Comparison of ENCODE assay signal across 25 cellular contexts in genomic region chr11:109677240-109677639, GRCh38.
"Had no signal": no experiment of that assay in that cellular context is flagged by ENCODE, and none has a peak within 500 bp of the region (broad histone marks: within the 10 kb centered on the region; RNA-seq: fewer than 3 reads in every experiment).

No MANE protein-coding gene starts in this region.

- H3K27me3 ChIP-seq: colonic mucosa, dorsolateral prefrontal cortex, esophagus muscularis mucosa, foreskin keratinocyte, gastrocnemius medialis, gastroesophageal sphincter, heart left ventricle, heart right ventricle had no signal

- ATAC-seq: effector memory CD8-positive, alpha-beta T cell; esophagus mucosa; foreskin keratinocyte; gastrocnemius medialis; gastroesophageal sphincter; heart left ventricle; heart right ventricle had no signal

- DNase-seq: colonic mucosa; cortex of kidney; dermis blood vessel endothelial cell; dorsolateral prefrontal cortex; effector CD4-positive, alpha-beta T cell; effector CD8-positive, alpha-beta T cell; effector memory CD4-positive, alpha-beta T cell; effector memory CD8-positive, alpha-beta T cell; endodermal cell; erythroblast; esophagus squamous epithelium; foreskin fibroblast; foreskin keratinocyte; foreskin melanocyte; gastrocnemius medialis; glutamatergic neuron; head of caudate nucleus; heart left ventricle; heart right ventricle had no signal

- H3K4me1 ChIP-seq: colonic mucosa, esophagus squamous epithelium, gastrocnemius medialis, heart left ventricle, heart right ventricle had no signal

- H3K27ac ChIP-seq: colonic mucosa, coronary artery, dorsolateral prefrontal cortex, epithelial cell of prostate, esophagus muscularis mucosa, esophagus squamous epithelium, foreskin keratinocyte, gastrocnemius medialis, gastroesophageal sphincter, heart left ventricle, heart right ventricle had no signal

- H3K27me3 Mint-ChIP-seq: dendritic cell treated with granulocyte-macrophage colony-stimulating factor and Interleukin-4, amounts not matched to agents 40 ng/mL and 50 ng/mL, for 4 days; effector memory CD8-positive, alpha-beta T cell had no signal

- H3K36me3 ChIP-seq: colonic mucosa, esophagus muscularis mucosa, esophagus squamous epithelium, gastrocnemius medialis, gastroesophageal sphincter, heart left ventricle, heart right ventricle had no signal

- H3K4me3 Mint-ChIP-seq: dendritic cell treated with granulocyte-macrophage colony-stimulating factor and Interleukin-4, amounts not matched to agents 40 ng/mL and 50 ng/mL, for 4 days; effector memory CD8-positive, alpha-beta T cell; endodermal cell had no signal

- H3K9me3 ChIP-seq: colonic mucosa, esophagus muscularis mucosa, esophagus squamous epithelium, gastrocnemius medialis, gastroesophageal sphincter, heart left ventricle, heart right ventricle had no signal

- H3K4me1 Mint-ChIP-seq: endodermal cell had no signal

- H3K27ac Mint-ChIP-seq: dendritic cell treated with granulocyte-macrophage colony-stimulating factor and Interleukin-4, amounts not matched to agents 40 ng/mL and 50 ng/mL, for 4 days; effector memory CD8-positive, alpha-beta T cell; endodermal cell had no signal

- H3K4me3 ChIP-seq: colonic mucosa, coronary artery, dorsolateral prefrontal cortex, esophagus muscularis mucosa, esophagus squamous epithelium, gastrocnemius medialis, gastroesophageal sphincter, heart left ventricle, heart right ventricle had no signal

- H3K9me3 Mint-ChIP-seq: dendritic cell treated with granulocyte-macrophage colony-stimulating factor and Interleukin-4, amounts not matched to agents 40 ng/mL and 50 ng/mL, for 4 days; effector memory CD8-positive, alpha-beta T cell; endodermal cell had no signal
